Comparison of ENCODE assay signal across 8 cellular contexts in genomic region chr19:16330368-16330801, GRCh38. TPM values are rescaled to one million over a fixed set of nuclear protein-coding genes. Genes with fewer than 3 reads are reported as not detected.
DNase-seq lines count a peak whose midpoint lies in the region; ATAC-seq and TF ChIP-seq lines count a peak whose summit lies in the region.

No MANE protein-coding gene starts in this region.

- H3K4me3 Mint-ChIP-seq in activated CD8-positive, alpha-beta memory T cell treated with anti-CD3 and anti-CD28 coated beads, Interleukin-2, amount 10 ng/mL, durations not matched to agents 7 days and 5 days: peak overlapping the region; percentile 35

- peak; percentile 64 for ATAC-seq in GM18502 (IDR thresholded peaks at IDR 0.05; ENCODE audit: poor library complexity, unreplicated experiment)
- ATAC-seq in activated CD8-positive, alpha-beta memory T cell treated with anti-CD3 and anti-CD28 coated beads, Interleukin-2, amount 10 ng/mL, durations not matched to agents 7 days and 5 days: peak; percentile 83

- no peak overlapping the region for H3K4me3 ChIP-seq in retinal pigment epithelial cell (ENCODE audit: low read length)

- H3K4me1 Mint-ChIP-seq in activated CD8-positive, alpha-beta memory T cell treated with anti-CD3 and anti-CD28 coated beads, Interleukin-2, amount 10 ng/mL, durations not matched to agents 7 days and 5 days: peaks cover 66% of the 10 kb centered on the region

- peaks cover 29% of the 10 kb centered on the region for H3K27me3 Mint-ChIP-seq in activated CD8-positive, alpha-beta memory T cell treated with anti-CD3 and anti-CD28 coated beads, Interleukin-2, amount 10 ng/mL, durations not matched to agents 7 days and 5 days

- DNase-seq in M059J (ENCODE audit: low read depth) (peak; percentile 98), erythroblast (lab: John Stamatoyannopoulos, UW) (peak; percentile 48 to 82), retinal pigment epithelial cell (ENCODE audit: low read depth) (peak; percentile 79), G401 (ENCODE audit: low spot score) (no peak), NCI-H1105 (lab: John Stamatoyannopoulos, UW) (no peak), NCI-H146 treated with DMSO at 0.1 percent for 48 hours (lab: John Stamatoyannopoulos, UW; ENCODE audit: unreplicated experiment) (no peak)
- DNase-seq in activated CD8-positive, alpha-beta memory T cell treated with anti-CD3 and anti-CD28 coated beads, Interleukin-2, amount 10 ng/mL, durations not matched to agents 7 days and 5 days: peak; percentile 98

- in situ Hi-C loops in G401 (cut with HindIII; ENCODE audit: low sequenced_read_pairs): no loop called here

- H3K27ac Mint-ChIP-seq in activated CD8-positive, alpha-beta memory T cell treated with anti-CD3 and anti-CD28 coated beads, Interleukin-2, amount 10 ng/mL, durations not matched to agents 7 days and 5 days: peak overlapping the region; percentile 88

- TF ChIP-seq POLR2A in erythroblast (IDR thresholded peaks at IDR 0.05; ENCODE audit: low read length): no peak

- TF ChIP-seq CTCF in retinal pigment epithelial cell (conservative IDR thresholded peaks at IDR 0.05; ENCODE audit: low read depth, low read length): no peak

- peaks cover 45% of the 10 kb centered on the region for H3K36me3 Mint-ChIP-seq in activated CD8-positive, alpha-beta memory T cell treated with anti-CD3 and anti-CD28 coated beads, Interleukin-2, amount 10 ng/mL, durations not matched to agents 7 days and 5 days

- no peaks in the 10 kb centered on the region for H3K9me3 Mint-ChIP-seq in activated CD8-positive, alpha-beta memory T cell treated with anti-CD3 and anti-CD28 coated beads, Interleukin-2, amount 10 ng/mL, durations not matched to agents 7 days and 5 days (ENCODE audit: low read depth)

- CTCF ChIA-PET in activated CD8-positive, alpha-beta memory T cell treated with anti-CD3 and anti-CD28 coated beads, Interleukin-2, amount 10 ng/mL, durations not matched to agents 7 days and 5 days (lab: Charles Lee): interaction anchor here (0.8 to 31.2 kb wide), 11 partner anchors 10 to 133 kb away, joined by 3 to 449 read pairs (median 5); partner anchors contain the start of gene AP1M1

RNA-seq across cellular contexts. Expression of gene KLF2, which starts 5.8 kb away (rescaled TPM):
- total RNA-seq in M059J (2014; rRNA removed; shearing (Covaris generic)): 3.1 and 4.0 TPM in 2 replicates
- total RNA-seq in activated CD8-positive, alpha-beta memory T cell treated with anti-CD3 and anti-CD28 coated beads, Interleukin-2, amount 10 ng/mL, durations not matched to agents 7 days and 5 days: 100 to 1,000 TPM in 1 of 2 experiments, 10 to 100 TPM in 1; 62.1 to 124 TPM
- total RNA-seq in G401 (2014; rRNA removed; shearing (Covaris generic)): 4.8 TPM in 1 of 2 replicates, not detected in the other

Comparison
In these comparisons a context has a peak if more than half of its experiments do, and no peak if none do; other contexts are left out.
1. DNase-seq: peak in M059J (single experiment), activated CD8-positive, alpha-beta memory T cell treated with anti-CD3 and anti-CD28 coated beads, Interleukin-2, amount 10 ng/mL, durations not matched to agents 7 days and 5 days (single experiment), erythroblast (2 of 2) and retinal pigment epithelial cell (single experiment); none in G401 (single experiment), NCI-H1105 (single experiment) and NCI-H146 treated with DMSO at 0.1 percent for 48 hours (single experiment).
2. RNA of gene KLF2, which starts 5.8 kb away (total RNA-seq): 62.1 to 124 TPM in activated CD8-positive, alpha-beta memory T cell treated with anti-CD3 and anti-CD28 coated beads, Interleukin-2, amount 10 ng/mL, durations not matched to agents 7 days and 5 days; 4.8 TPM in G401 and 3.1 to 4.0 TPM in M059J; every median in the first group is over 10 times any median in the second.